1 cellular context compared by ENCODE assay signal in genomic region chr9:123360161-123361085, GRCh38.
TF ChIP-seq lines count a peak whose summit lies in the region.

No MANE protein-coding gene starts in this region.

TF ChIP-seq in HepG2, 621 proteins besides CTCF, POLR2A, EP300 and RAD21 (continued from another document and continues in another):
- TF ChIP-seq HMGXB4 (CRISPR knock-in tag; IDR thresholded peaks at IDR 0.05; ENCODE audit: borderline replicate concordance in 1 of 2, low read depth in 1 of 2) (no peak), ZNF816 (CRISPR knock-in tag; IDR thresholded peaks at IDR 0.05; ENCODE audit: borderline replicate concordance) (no peak), MYC (CRISPR knock-in tag; IDR thresholded peaks at IDR 0.05; ENCODE audit: borderline replicate concordance) (0 out of 2 replicates have a peak, but pooled peaks have one; percentile 16), TRIM22 (IDR thresholded peaks at IDR 0.05) (no peak), ZBTB1 (CRISPR knock-in tag; IDR thresholded peaks at IDR 0.05; ENCODE audit: borderline replicate concordance) (no peak), CREBL2 (CRISPR knock-in tag; IDR thresholded peaks at IDR 0.05; ENCODE audit: borderline replicate concordance) (no peak), LCORL (IDR thresholded peaks at IDR 0.05) (no peak), LCORL (CRISPR knock-in tag; IDR thresholded peaks at IDR 0.05) (peak; percentile 76), ZNF18 (CRISPR knock-in tag; IDR thresholded peaks at IDR 0.05; ENCODE audit: insufficient replicate concordance) (no peak), SMAD3 (CRISPR knock-in tag; IDR thresholded peaks at IDR 0.05) (no peak), NFAT5 (CRISPR knock-in tag; IDR thresholded peaks at IDR 0.05) (no peak), BCL3 (CRISPR knock-in tag; IDR thresholded peaks at IDR 0.05) (no peak), TIGD3 (CRISPR knock-in tag; IDR thresholded peaks at IDR 0.05; ENCODE audit: borderline replicate concordance) (no peak), HMG20B (CRISPR knock-in tag; conservative IDR thresholded peaks at IDR 0.05) (no peak), ZNF782 (CRISPR knock-in tag; IDR thresholded peaks at IDR 0.05; ENCODE audit: borderline replicate concordance) (no peak), MED1 (CRISPR knock-in tag; IDR thresholded peaks at IDR 0.05) (peak; percentile 54), SKI (IDR thresholded peaks at IDR 0.05; ENCODE audit: partially characterized antibody) (peak; percentile 17), PHF21A (CRISPR knock-in tag; IDR thresholded peaks at IDR 0.05) (peak; percentile 56), CC2D1A (CRISPR knock-in tag; IDR thresholded peaks at IDR 0.05) (no peak), DZIP1 (CRISPR knock-in tag; IDR thresholded peaks at IDR 0.05) (no peak), ZBTB7A (CRISPR knock-in tag; IDR thresholded peaks at IDR 0.05) (0 out of 2 replicates have a peak, but pooled peaks have one; percentile 53), ZNF749 (CRISPR knock-in tag; IDR thresholded peaks at IDR 0.05; ENCODE audit: borderline replicate concordance) (no peak), ZFP41 (CRISPR knock-in tag; IDR thresholded peaks at IDR 0.05; ENCODE audit: borderline replicate concordance) (no peak), DRAP1 (CRISPR knock-in tag; IDR thresholded peaks at IDR 0.05) (peak; percentile 20; the same call in 1 of the 2 replicates), GPBP1L1 (CRISPR knock-in tag; IDR thresholded peaks at IDR 0.05) (no peak), DNMT3B (CRISPR knock-in tag; conservative IDR thresholded peaks at IDR 0.05) (no peak), KDM4B (CRISPR knock-in tag; IDR thresholded peaks at IDR 0.05) (peak; percentile 36; the same call in 1 of the 2 replicates), ZNF841 (CRISPR knock-in tag; IDR thresholded peaks at IDR 0.05; ENCODE audit: borderline replicate concordance) (no peak), TOE1 (CRISPR knock-in tag; IDR thresholded peaks at IDR 0.05) (no peak), HNRNPK (IDR thresholded peaks at IDR 0.05; ENCODE audit: low read depth, low read length, poor library complexity, severe bottlenecking) (no peak), KLF13 (CRISPR knock-in tag; IDR thresholded peaks at IDR 0.05) (no peak), ZNF20 (CRISPR knock-in tag; IDR thresholded peaks at IDR 0.05) (no peak), GPN1 (CRISPR knock-in tag; IDR thresholded peaks at IDR 0.05; ENCODE audit: borderline replicate concordance) (no peak), ATF7-NPFF (CRISPR knock-in tag; IDR thresholded peaks at IDR 0.05; ENCODE audit: low read depth) (no peak), HES4 (CRISPR knock-in tag; IDR thresholded peaks at IDR 0.05; ENCODE audit: borderline replicate concordance) (no peak), ELF4 (CRISPR knock-in tag; IDR thresholded peaks at IDR 0.05; ENCODE audit: borderline replicate concordance) (no peak)
- TF ChIP-seq, protein P1, sequence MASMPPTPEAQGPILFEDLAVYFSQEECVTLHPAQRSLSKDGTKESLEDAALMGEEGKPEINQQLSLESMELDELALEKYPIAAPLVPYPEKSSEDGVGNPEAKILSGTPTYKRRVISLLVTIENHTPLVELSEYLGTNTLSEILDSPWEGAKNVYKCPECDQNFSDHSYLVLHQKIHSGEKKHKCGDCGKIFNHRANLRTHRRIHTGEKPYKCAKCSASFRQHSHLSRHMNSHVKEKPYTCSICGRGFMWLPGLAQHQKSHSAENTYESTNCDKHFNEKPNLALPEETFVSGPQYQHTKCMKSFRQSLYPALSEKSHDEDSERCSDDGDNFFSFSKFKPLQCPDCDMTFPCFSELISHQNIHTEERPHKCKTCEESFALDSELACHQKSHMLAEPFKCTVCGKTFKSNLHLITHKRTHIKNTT (CRISPR knock-in tag; IDR thresholded peaks at IDR 0.05): no peak
- TF ChIP-seq, protein P2, sequence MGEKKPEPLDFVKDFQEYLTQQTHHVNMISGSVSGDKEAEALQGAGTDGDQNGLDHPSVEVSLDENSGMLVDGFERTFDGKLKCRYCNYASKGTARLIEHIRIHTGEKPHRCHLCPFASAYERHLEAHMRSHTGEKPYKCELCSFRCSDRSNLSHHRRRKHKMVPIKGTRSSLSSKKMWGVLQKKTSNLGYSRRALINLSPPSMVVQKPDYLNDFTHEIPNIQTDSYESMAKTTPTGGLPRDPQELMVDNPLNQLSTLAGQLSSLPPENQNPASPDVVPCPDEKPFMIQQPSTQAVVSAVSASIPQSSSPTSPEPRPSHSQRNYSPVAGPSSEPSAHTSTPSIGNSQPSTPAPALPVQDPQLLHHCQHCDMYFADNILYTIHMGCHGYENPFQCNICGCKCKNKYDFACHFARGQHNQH (CRISPR knock-in tag; IDR thresholded peaks at IDR 0.05): peak; percentile 71; the same call in 1 of the 2 replicates
- TF ChIP-seq, protein P3, sequence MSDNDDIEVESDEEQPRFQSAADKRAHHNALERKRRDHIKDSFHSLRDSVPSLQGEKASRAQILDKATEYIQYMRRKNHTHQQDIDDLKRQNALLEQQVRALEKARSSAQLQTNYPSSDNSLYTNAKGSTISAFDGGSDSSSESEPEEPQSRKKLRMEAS (IDR thresholded peaks at IDR 0.05): peak; percentile 37; the same call in 1 of the 2 replicates
- TF ChIP-seq, protein P4, sequence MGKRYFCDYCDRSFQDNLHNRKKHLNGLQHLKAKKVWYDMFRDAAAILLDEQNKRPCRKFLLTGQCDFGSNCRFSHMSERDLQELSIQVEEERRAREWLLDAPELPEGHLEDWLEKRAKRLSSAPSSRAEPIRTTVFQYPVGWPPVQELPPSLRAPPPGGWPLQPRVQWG (CRISPR knock-in tag; IDR thresholded peaks at IDR 0.05; ENCODE audit: borderline replicate concordance, low read depth): no peak
